In genomic region chr14:64683264-64683663, GRCh38 we compare ENCODE assay signal across 17 cellular contexts. TPM values are rescaled to one million over a fixed set of nuclear protein-coding genes. Genes with fewer than 3 reads are reported as not detected.
DNase-seq lines count a peak whose midpoint lies in the region; ATAC-seq and TF ChIP-seq lines count a peak whose summit lies in the region.
"Had no signal": no experiment of that assay in that cellular context is flagged by ENCODE, and none has a peak within 500 bp of the region (broad histone marks: within the 10 kb centered on the region; RNA-seq: fewer than 3 reads in every experiment).

No MANE protein-coding gene starts in this region.

- peak overlapping the region; percentile 26 for H3K27ac Mint-ChIP-seq in T-helper 2 cell treated with Interferon-gamma antibody and Interleukin-4, amounts not matched to agents 5 μg/mL and 100 μg/mL, for 36 hours
- H3K27ac Mint-ChIP-seq: activated naive CD4-positive, alpha-beta T cell treated with anti-CD3 and anti-CD28 coated beads, Interleukin-2, amount 50 U/mL, for 72 hours; CD8-positive, alpha-beta memory T cell had no signal

- TF ChIP-seq EP300 in gastroesophageal sphincter (IDR thresholded peaks at IDR 0.05): no peak
- TF ChIP-seq EP300 in tibial nerve (IDR thresholded peaks at IDR 0.05): peak; percentile 66 to 93

- H3K9me3 ChIP-seq in gastroesophageal sphincter (no peaks in the 10 kb centered on the region), tibial nerve (no peaks in the 10 kb centered on the region), MG63 (no peaks in the 10 kb centered on the region), HAP-1 (no peaks in the 10 kb centered on the region)

- no peak for DNase-seq in T-helper 2 cell treated with Interferon-gamma antibody and Interleukin-4, amounts not matched to agents 5 μg/mL and 100 μg/mL, for 36 hours (ENCODE audit: low spot score)
- DNase-seq in T-helper 2 cell (no peak), occipital lobe (lab: John Stamatoyannopoulos, UW) (peak; percentile 68), tibial nerve (ENCODE audit: low spot score in 2 of 2) (no peak), MG63 (no peak), HAP-1 (ENCODE audit: low spot score in 2 of 2) (no peak), DMS114 treated with DMSO at 0.1 percent for 48 hours (lab: John Stamatoyannopoulos, UW; ENCODE audit: unreplicated experiment) (no peak)
- DNase-seq: activated CD8-positive, alpha-beta memory T cell treated with anti-CD3 and anti-CD28 coated beads for 24 hours; CD8-positive, alpha-beta memory T cell; cortex of kidney; NCI-H1436 treated with DMSO at 0.1 percent for 48 hours; NCI-H524 treated with DMSO at 0.1 percent for 48 hours; stimulated activated CD4-positive, alpha-beta T cell treated with anti-CD3 and anti-CD28 coated beads, Interleukin-4, amount 100 ng/mL, for 4 hours; stimulated activated naive CD4-positive, alpha-beta T cell treated with Interleukin-2 at 50 U/mL for 16 hours had no signal

- peaks cover 2% of the 10 kb centered on the region for H3K27me3 Mint-ChIP-seq in T-helper 2 cell treated with Interferon-gamma antibody and Interleukin-4, amounts not matched to agents 5 μg/mL and 100 μg/mL, for 36 hours (ENCODE audit: low read depth)

- in situ Hi-C loops in HAP-1 (cut with MboI; ENCODE audit: low sequenced_read_pairs): no loop called here

- H3K27me3 ChIP-seq in gastroesophageal sphincter (no peaks in the 10 kb centered on the region), tibial nerve (no peaks in the 10 kb centered on the region), MG63 (no peaks in the 10 kb centered on the region), HAP-1 (ENCODE audit: low read depth) (no peaks in the 10 kb centered on the region)

- H3K36me3 Mint-ChIP-seq in T-helper 2 cell treated with Interferon-gamma antibody and Interleukin-4, amounts not matched to agents 5 μg/mL and 100 μg/mL, for 36 hours (ENCODE audit: low read depth): no peaks in the 10 kb centered on the region
- H3K36me3 Mint-ChIP-seq: activated naive CD4-positive, alpha-beta T cell treated with anti-CD3 and anti-CD28 coated beads, Interleukin-2, amount 50 U/mL, for 72 hours; CD8-positive, alpha-beta memory T cell had no signal

- peak in 1 of 4 experiments; percentile 7 for TF ChIP-seq CTCF in gastroesophageal sphincter (IDR thresholded peaks at IDR 0.05)
- peak in 3 of 5 experiments; percentile 10 to 63 (median 46) for TF ChIP-seq CTCF in tibial nerve (IDR thresholded peaks at IDR 0.05)

- H3K36me3 ChIP-seq in gastroesophageal sphincter: no peaks in the 10 kb centered on the region
- H3K36me3 ChIP-seq in tibial nerve: no peaks in the 10 kb centered on the region
- H3K36me3 ChIP-seq in MG63: no peaks in the 10 kb centered on the region
- no peaks in the 10 kb centered on the region for H3K36me3 ChIP-seq in HAP-1 (replicated peaks)

- WGBS in gastroesophageal sphincter (ENCODE audit: low coverage in 1 of 2), 2 donors: 80 to 95% methylated on average over 1 to 4 of the region's 15 CpGs
- WGBS in tibial nerve, 2 donors: 60 to 67% methylated on average over 9 to 15 of the region's 15 CpGs

- H3K27ac ChIP-seq in gastroesophageal sphincter: peak overlapping the region in 3 of 4 donors; percentile 80 to 85 (median 85)
- H3K27ac ChIP-seq in tibial nerve: peak overlapping the region; percentile 82 to 95 (median 90)
- H3K27ac ChIP-seq: 22Rv1 had no signal

- ATAC-seq in gastroesophageal sphincter: no peak
- ATAC-seq: activated naive CD4-positive, alpha-beta T cell treated with anti-CD3 and anti-CD28 coated beads, Interleukin-2, amount 50 U/mL, for 72 hours had no signal

- no peak overlapping the region for H3K4me3 ChIP-seq in gastroesophageal sphincter
- H3K4me3 ChIP-seq in tibial nerve: no peak overlapping the region
- no peak overlapping the region for H3K4me3 ChIP-seq in MG63
- no peak overlapping the region for H3K4me3 ChIP-seq in HAP-1

- H3K9me3 Mint-ChIP-seq in T-helper 2 cell treated with Interferon-gamma antibody and Interleukin-4, amounts not matched to agents 5 μg/mL and 100 μg/mL, for 36 hours: no peaks in the 10 kb centered on the region
- H3K9me3 Mint-ChIP-seq: activated naive CD4-positive, alpha-beta T cell treated with anti-CD3 and anti-CD28 coated beads, Interleukin-2, amount 50 U/mL, for 72 hours; CD8-positive, alpha-beta memory T cell had no signal

- peaks cover 10% of the 10 kb centered on the region for H3K4me1 Mint-ChIP-seq in T-helper 2 cell treated with Interferon-gamma antibody and Interleukin-4, amounts not matched to agents 5 μg/mL and 100 μg/mL, for 36 hours (ENCODE audit: low read depth)

- H3K4me3 Mint-ChIP-seq in T-helper 2 cell treated with Interferon-gamma antibody and Interleukin-4, amounts not matched to agents 5 μg/mL and 100 μg/mL, for 36 hours: no peak overlapping the region
- H3K4me3 Mint-ChIP-seq: CD8-positive, alpha-beta memory T cell had no signal

- TF ChIP-seq POLR2A in gastroesophageal sphincter (IDR thresholded peaks at IDR 0.05): no peak
- TF ChIP-seq POLR2A in tibial nerve (IDR thresholded peaks at IDR 0.05): peak in 1 of 2 donors; percentile 24

- H3K4me1 ChIP-seq in gastroesophageal sphincter (peaks cover 2 to 48% (median 13%) of the 10 kb centered on the region in 3 donors), tibial nerve (peaks cover 5 to 59% (median 32%) of the 10 kb centered on the region in 4 donors), HAP-1 (no peaks in the 10 kb centered on the region)

RNA-seq across cellular contexts. Expression of gene PLEKHG3, which starts 21.0 kb away (rescaled TPM):
- total RNA-seq in gastroesophageal sphincter (10 to 100 TPM; 44.2 to 79.4 (median 57.7) TPM), occipital lobe (6.2 TPM), tibial nerve (10 to 100 TPM; 33.3 to 73.9 (median 63.1) TPM)
- 20.2 and 24.1 TPM in 2 replicates for total RNA-seq in MG63 (2014; rRNA removed; shearing (Covaris generic); ENCODE audit: low replicate concordance)
